ENCODE assay signal across 8 cellular contexts in genomic region chrX:154734101-154734781, GRCh38. TPM values are rescaled to one million over a fixed set of nuclear protein-coding genes. Genes with fewer than 3 reads are reported as not detected.
DNase-seq lines count a peak whose midpoint lies in the region; ATAC-seq and TF ChIP-seq lines count a peak whose summit lies in the region.

No MANE protein-coding gene starts in this region.

- H3K9me3 Mint-ChIP-seq in IgD-negative memory B cell = no peaks in the 10 kb centered on the region
- no peaks in the 10 kb centered on the region for H3K9me3 Mint-ChIP-seq in activated naive CD8-positive, alpha-beta T cell treated with anti-CD3 and anti-CD28 coated beads, Interleukin-2, amount 50 U/mL, for 24 hours

- H3K4me3 Mint-ChIP-seq in IgD-negative memory B cell = peak overlapping the region; percentile 4 to 73 (median 40)
- peak overlapping the region; percentile 72 for H3K4me3 Mint-ChIP-seq in activated naive CD8-positive, alpha-beta T cell treated with anti-CD3 and anti-CD28 coated beads, Interleukin-2, amount 50 U/mL, for 24 hours

- no peaks in the 10 kb centered on the region for H3K9me3 ChIP-seq in testis

- H3K27me3 Mint-ChIP-seq in IgD-negative memory B cell = peaks cover 3% of the 10 kb centered on the region
- H3K27me3 Mint-ChIP-seq in activated naive CD8-positive, alpha-beta T cell treated with anti-CD3 and anti-CD28 coated beads, Interleukin-2, amount 50 U/mL, for 24 hours = no peaks in the 10 kb centered on the region

- H3K36me3 ChIP-seq in testis (ENCODE audit: low read depth, missing control alignments) = no peaks in the 10 kb centered on the region

- peak overlapping the region; percentile 52 to 89 (median 66) for H3K27ac Mint-ChIP-seq in IgD-negative memory B cell
- peak overlapping the region; percentile 92 for H3K27ac Mint-ChIP-seq in activated naive CD8-positive, alpha-beta T cell treated with anti-CD3 and anti-CD28 coated beads, Interleukin-2, amount 50 U/mL, for 24 hours

- peaks cover 8 to 32% (median 10%) of the 10 kb centered on the region in 3 donors for H3K4me1 Mint-ChIP-seq in IgD-negative memory B cell
- H3K4me1 Mint-ChIP-seq in activated naive CD8-positive, alpha-beta T cell treated with anti-CD3 and anti-CD28 coated beads, Interleukin-2, amount 50 U/mL, for 24 hours = peaks cover 95% of the 10 kb centered on the region

- H3K27me3 ChIP-seq in testis = no peaks in the 10 kb centered on the region

- DNase-seq in Ammon's horn (ENCODE audit: low spot score) = peak; percentile 77
- no peak for DNase-seq in activated naive CD8-positive, alpha-beta T cell treated with anti-CD3 and anti-CD28 coated beads, Interleukin-2, amount 50 U/mL, for 24 hours
- DNase-seq in left colon = peak in 1 of 2 donors; percentile 14
- DNase-seq in testis = peak; percentile 70
- DNase-seq in AG20443 (ENCODE audit: low spot score) = no peak
- DNase-seq in SK-N-DZ (ENCODE audit: low spot score) = no peak

- intact Hi-C loops in left colon (cut with DNase I, micrococcal nuclease) = no loop called here
- intact Hi-C loops in testis (cut with DNase I; ENCODE audit: low total_unique reads) = no loop called here

- no peak for TF ChIP-seq CTCF in testis (IDR thresholded peaks at IDR 0.05)

- TF ChIP-seq POLR2A in testis (IDR thresholded peaks at IDR 0.05) = no peak

- peak overlapping the region; percentile 10 to 69 for H3K27ac ChIP-seq in testis

- 21 to 24% methylated on average over 5 to 8 of the region's 8 CpGs for whole genome bisulfite sequencing in testis, 2 donors

- ATAC-seq in activated naive CD8-positive, alpha-beta T cell treated with anti-CD3 and anti-CD28 coated beads, Interleukin-2, amount 50 U/mL, for 24 hours = peak; percentile 26
- peak; percentile 12 for ATAC-seq in left colon
- ATAC-seq in GM18868 (IDR thresholded peaks at IDR 0.05; ENCODE audit: unreplicated experiment) = no peak

- no peak overlapping the region for H3K4me3 ChIP-seq in testis

- H3K36me3 Mint-ChIP-seq in IgD-negative memory B cell = no peaks in the 10 kb centered on the region
- H3K36me3 Mint-ChIP-seq in activated naive CD8-positive, alpha-beta T cell treated with anti-CD3 and anti-CD28 coated beads, Interleukin-2, amount 50 U/mL, for 24 hours (ENCODE audit: low read depth) = no peaks in the 10 kb centered on the region

- H3K4me1 ChIP-seq in testis = peaks cover 28% of the 10 kb centered on the region

RNA-seq across cellular contexts. Expression of gene GAB3, which starts 16.6 kb away (rescaled TPM):
- polyA plus RNA-seq in IgD-negative memory B cell (3.0 TPM), testis (ENCODE audit: insufficient read depth, low read depth, low replicate concordance) (9.1 TPM)
- total RNA-seq in left colon (1 to 10 TPM; 1.2 to 2.3 TPM), testis (10 to 100 TPM; 30.5 to 30.6 TPM)
- 0.16 TPM in 1 of 2 replicates, not detected in the other for polyA plus RNA-seq in SK-N-DZ (2014; cell fraction: cytosol; rRNA removed)
- polyA plus RNA-seq in SK-N-DZ (2014; cell fraction: nucleus; rRNA removed) = 0.07 and 0.38 TPM in 2 replicates

RNA-seq across cellular contexts. Expression of gene DKC1, which starts 28.4 kb away (rescaled TPM):
- 34.4 TPM for polyA plus RNA-seq in IgD-negative memory B cell
- total RNA-seq in left colon = 10 to 100 TPM; 25.6 to 41.6 TPM
- total RNA-seq in testis = 10 to 100 TPM; 66.4 to 93.1 TPM
- 58.8 TPM for polyA plus RNA-seq in testis (ENCODE audit: insufficient read depth, low read depth, low replicate concordance)
- 74.1 and 79.4 TPM in 2 replicates for polyA plus RNA-seq in SK-N-DZ (2014; cell fraction: cytosol; rRNA removed)
- 120 and 130 TPM in 2 replicates for polyA plus RNA-seq in SK-N-DZ (2014; cell fraction: nucleus; rRNA removed)

Comparison
In these comparisons a context has a peak if more than half of its experiments do, and no peak if none do; other contexts are left out.
1. DNase-seq: peak in Ammon's horn (single experiment) and testis (single experiment); none in activated naive CD8-positive, alpha-beta T cell treated with anti-CD3 and anti-CD28 coated beads, Interleukin-2, amount 50 U/mL, for 24 hours (single experiment), AG20443 (single experiment) and SK-N-DZ (single experiment).
2. RNA of gene GAB3, which starts 16.6 kb away (total RNA-seq): 30.5 to 30.6 TPM in testis; 1.2 to 2.3 TPM in left colon; every median in the first group is over 4 times any median in the second.